ENCODE assay signal across 15 cellular contexts in the genomic region with DNA sequence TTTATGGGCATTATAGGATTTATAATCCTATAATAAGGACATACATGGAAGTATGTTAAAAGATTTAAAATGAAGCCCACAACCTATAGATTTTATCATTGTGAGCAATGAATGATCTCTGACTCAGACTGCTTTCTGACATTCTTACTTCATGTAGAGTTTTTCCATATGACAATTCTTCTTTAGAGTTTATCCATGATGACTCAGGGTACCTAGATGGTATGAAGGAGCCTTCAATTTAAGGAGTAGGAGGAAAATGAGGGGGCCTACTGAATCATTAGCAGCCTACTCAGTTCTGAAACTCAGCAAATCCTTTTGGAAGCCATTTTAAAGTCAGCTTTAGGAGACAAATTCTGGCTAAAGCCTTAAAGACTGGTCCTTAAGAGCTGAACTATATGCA. TPM values are rescaled to one million over a fixed set of nuclear protein-coding genes. Genes with fewer than 3 reads are reported as not detected.
DNase-seq lines count a peak whose midpoint lies in the region; ATAC-seq and TF ChIP-seq lines count a peak whose summit lies in the region.
"Had no signal": no experiment of that assay in that cellular context is flagged by ENCODE, and none has a peak within 500 bp of the region (broad histone marks: within the 10 kb centered on the region; RNA-seq: fewer than 3 reads in every experiment).

No MANE protein-coding gene starts in this region.

- no peak overlapping the region for H2BK15ac ChIP-seq in mesenchymal stem cell (ENCODE audit: low read depth, poor library complexity, severe bottlenecking)

- H3K4me3 ChIP-seq in DOHH2 (ENCODE audit: low read length) (0 out of 2 replicates have a peak overlapping the region, but pooled peaks have one; percentile 2), adipocyte (ENCODE audit: low read length) (no peak overlapping the region), mesenchymal stem cell (ENCODE audit: insufficient read depth in 1 of 2, low read depth in 1 of 2, low read length in 2 of 2) (no peak overlapping the region)
- H3K4me3 ChIP-seq: adrenal gland had no signal

- no peak overlapping the region for H2AK5ac ChIP-seq in mesenchymal stem cell (ENCODE audit: low read length, severe bottlenecking)

- H3K27ac ChIP-seq in DOHH2 (ENCODE audit: low read depth, low read length) = 0 out of 2 replicates have a peak overlapping the region, but pooled peaks have one; percentile 1
- H3K27ac ChIP-seq in mesenchymal stem cell (ENCODE audit: low read length, poor library complexity, severe bottlenecking) = no peak overlapping the region
- H3K27ac ChIP-seq: adrenal gland had no signal

- H3K79me1 ChIP-seq in mesenchymal stem cell (replicated peaks; ENCODE audit: low read length, poor library complexity, severe bottlenecking) = peaks cover 5% of the 10 kb centered on the region

- peaks cover 100% of the 10 kb centered on the region for H3K79me2 ChIP-seq in DOHH2 (ENCODE audit: control insufficient read depth, low read length)

- peaks cover 37% of the 10 kb centered on the region for H4K20me1 ChIP-seq in DOHH2 (ENCODE audit: control insufficient read depth, insufficient read depth, low read depth, low read length)

- no peak overlapping the region for H2BK120ac ChIP-seq in mesenchymal stem cell (ENCODE audit: low read depth, low read length)

- ATAC-seq in left lobe of liver = no peak
- ATAC-seq: effector memory CD8-positive, alpha-beta T cell had no signal

- no peak overlapping the region for H3K18ac ChIP-seq in mesenchymal stem cell (ENCODE audit: low read depth in 1 of 2, low read length in 2 of 2)

- no peaks in the 10 kb centered on the region for H3K27me3 ChIP-seq in DOHH2 (ENCODE audit: control insufficient read depth, low read length)
- no peaks in the 10 kb centered on the region for H3K27me3 ChIP-seq in adipocyte (replicated peaks; ENCODE audit: control insufficient read depth, insufficient read depth, low read length)
- H3K27me3 ChIP-seq in mesenchymal stem cell (ENCODE audit: control insufficient read depth in 1 of 2, insufficient read depth in 1 of 2, low read length in 2 of 2) = no peaks in the 10 kb centered on the region
- H3K27me3 ChIP-seq: adrenal gland had no signal

- no peak overlapping the region for H4K8ac ChIP-seq in mesenchymal stem cell (ENCODE audit: low read length)

- peak; percentile 74 for DNase-seq in HT1080 (ENCODE audit: low read depth)
- DNase-seq in adipocyte (ENCODE audit: low read depth) = peak; percentile 51
- DNase-seq in mesenchymal stem cell = peak; percentile 58
- no peak for DNase-seq in activated gamma-delta T cell treated with Interleukin-2 at 50 U/mL for 16 hours
- DNase-seq in AG08395 (ENCODE audit: low spot score) = no peak
- DNase-seq in GM19240 (ENCODE audit: insufficient read length, low spot score) = no peak
- DNase-seq in left lobe of liver (ENCODE audit: low spot score) = no peak
- DNase-seq: activated B cell treated with CpG ODN at 0.5 μM for 24 hours; adrenal gland; CD4-positive, alpha-beta memory T cell; effector memory CD8-positive, alpha-beta T cell; NCI-H1092; NCI-H510A; SHP77 treated with DMSO at 0.1 percent for 48 hours had no signal

- H2AFZ ChIP-seq in mesenchymal stem cell (ENCODE audit: low read depth, low read length) = no peak overlapping the region

- H2BK5ac ChIP-seq in mesenchymal stem cell (ENCODE audit: low read depth, low read length, poor library complexity, severe bottlenecking) = no peak overlapping the region

- H3K9ac ChIP-seq in adipocyte (ENCODE audit: low read length) (no peak overlapping the region), mesenchymal stem cell (ENCODE audit: low read length) (no peak overlapping the region)

- H2BK12ac ChIP-seq in mesenchymal stem cell (ENCODE audit: low read length in 2 of 2) = no peak overlapping the region

- H3K4me1 ChIP-seq in DOHH2 (ENCODE audit: control insufficient read depth, low read length) (peaks cover 95% of the 10 kb centered on the region), adipocyte (ENCODE audit: control insufficient read depth, insufficient read depth, low read length) (peaks cover 9% of the 10 kb centered on the region), mesenchymal stem cell (ENCODE audit: control insufficient read depth, insufficient read depth, low read depth, low read length) (peaks cover 4% of the 10 kb centered on the region)

- no peak overlapping the region for H3K23ac ChIP-seq in mesenchymal stem cell (ENCODE audit: low read length in 2 of 2)

- peaks cover 9% of the 10 kb centered on the region; the same call in 1 of the 2 replicates for H3F3A ChIP-seq in DOHH2 (ENCODE audit: control insufficient read depth, insufficient read depth)

- no peak overlapping the region for H3K4ac ChIP-seq in mesenchymal stem cell (ENCODE audit: low read depth in 1 of 2, low read length in 2 of 2)

- H3K36me3 ChIP-seq in DOHH2 (ENCODE audit: control insufficient read depth, low read length) = peaks cover 91% of the 10 kb centered on the region
- no peaks in the 10 kb centered on the region for H3K36me3 ChIP-seq in adipocyte (ENCODE audit: control insufficient read depth, insufficient read depth, low read length, severe bottlenecking)
- peaks cover 0 to 8% of the 10 kb centered on the region in 2 experiments for H3K36me3 ChIP-seq in mesenchymal stem cell (ENCODE audit: control insufficient read depth in 1 of 2, insufficient read depth in 2 of 2, low read depth in 1 of 2, low read length in 2 of 2)
- H3K36me3 ChIP-seq: adrenal gland had no signal

- no peak overlapping the region for H4K91ac ChIP-seq in mesenchymal stem cell (ENCODE audit: low read length)

- H3K4me2 ChIP-seq in DOHH2 (ENCODE audit: low read length) (peak overlapping the region; percentile 9; the same call in 1 of the 2 replicates), mesenchymal stem cell (ENCODE audit: low read length, poor library complexity, severe bottlenecking) (no peak overlapping the region)

- no peak overlapping the region for H3K14ac ChIP-seq in mesenchymal stem cell (ENCODE audit: low read length in 2 of 2)

- no peaks in the 10 kb centered on the region for H3K9me2 ChIP-seq in DOHH2 (replicated peaks; ENCODE audit: control insufficient read depth, low read length)

- H3K9me3 ChIP-seq in DOHH2 (ENCODE audit: control insufficient read depth, insufficient read depth, low read length) (no peaks in the 10 kb centered on the region), adipocyte (ENCODE audit: control insufficient read depth, low read length) (no peaks in the 10 kb centered on the region), mesenchymal stem cell (ENCODE audit: control insufficient read depth, low read length) (no peaks in the 10 kb centered on the region)
- H3K9me3 ChIP-seq: adrenal gland had no signal

- TF ChIP-seq CTCF in DOHH2 (IDR thresholded peaks at IDR 0.05; ENCODE audit: low read depth, low read length, poor library complexity, severe bottlenecking) = no peak

RNA-seq across cellular contexts. Expression of gene PELI1, which starts 10.4 kb away (rescaled TPM):
- 3.6 and 4.5 TPM in 2 replicates for total RNA-seq in HT1080 (2014; rRNA removed; shearing (Covaris generic))
- polyA plus RNA-seq in HT1080 (2015; cell fraction: cytosol; rRNA removed) = 4.5 and 5.3 TPM in 2 replicates
- 5.3 and 5.6 TPM in 2 replicates for polyA plus RNA-seq in HT1080 (2015; cell fraction: nucleus; rRNA removed)
- polyA plus RNA-seq in mesenchymal stem cell (2013, experiment 1 of 2) = 4.9 TPM
- polyA plus RNA-seq in mesenchymal stem cell (2013, experiment 2 of 2) = 5.8 TPM
- total RNA-seq in left lobe of liver = 6.3 TPM

Comparison
In these comparisons a context has a peak if more than half of its experiments do, and no peak if none do; other contexts are left out.
1. DNase-seq: peak in HT1080 (single experiment), adipocyte (single experiment) and mesenchymal stem cell (single experiment); none in activated gamma-delta T cell treated with Interleukin-2 at 50 U/mL for 16 hours (single experiment), AG08395 (single experiment), GM19240 (single experiment) and left lobe of liver (single experiment).